9 cellular contexts compared by ENCODE assay signal in genomic region chr13:21668665-21669599, GRCh38. TPM values are rescaled to one million over a fixed set of nuclear protein-coding genes. Genes with fewer than 3 reads are reported as not detected.
A peak's percentile ranks its signal among the peaks of the same experiment; 100 is the strongest.
DNase-seq lines count a peak whose midpoint lies in the region; ATAC-seq, FAIRE-seq and TF ChIP-seq lines count a peak whose summit lies in the region.
"Had no signal": no experiment of that assay in that cellular context is flagged by ENCODE, and none has a peak within 500 bp of the region (broad histone marks: within the 10 kb centered on the region; RNA-seq: fewer than 3 reads in every experiment).

No MANE protein-coding gene starts in this region.

- H3K36me3 Mint-ChIP-seq in CD4-positive, alpha-beta memory T cell: peaks cover 0 to 14% of the 10 kb centered on the region in 2 donors
- no peaks in the 10 kb centered on the region for H3K36me3 Mint-ChIP-seq in activated T-cell treated with anti-CD3 and anti-CD28 coated beads, Interleukin-2, amount 50 U/mL, for 4 hours (ENCODE audit: insufficient read depth)

- peak overlapping the region; percentile 71; the same call in 1 of the 2 replicates for H3K9ac ChIP-seq in HUES64 (ENCODE audit: low read depth, low read length)

- intact Hi-C loops in CD4-positive, alpha-beta memory T cell (cut with micrococcal nuclease): no loop called here
- intact Hi-C loops in pancreas (cut with DNase I): no loop called here

- 2% methylated on average over 47 of the region's 49 CpGs for WGBS in HUES64
- WGBS in pancreas, 2 donors: 12 to 13% methylated on average over 42 to 48 of the region's 49 CpGs

- peak overlapping the region; percentile 10 for H3K27ac ChIP-seq in CD4-positive, alpha-beta memory T cell (ENCODE audit: low read depth, low read length)
- H3K27ac ChIP-seq in HUES64 (ENCODE audit: low read depth, low read length): no peak overlapping the region
- no peak overlapping the region for H3K27ac ChIP-seq in pancreas
- H3K27ac ChIP-seq: neutrophil had no signal

- POLR2A ChIA-PET in CD4-positive, alpha-beta memory T cell (lab: Charles Lee; ENCODE audit: partially characterized antibody): interaction anchor here (1.6 to 6.9 kb wide), 5 partner anchors 31 to 610 kb away, joined by 5 to 77 read pairs (median 15); partner anchors contain the start of gene MICU2

- peak overlapping the region; percentile 78 to 86 for H3K4me3 ChIP-seq in CD4-positive, alpha-beta memory T cell (ENCODE audit: low read length in 2 of 2)
- H3K4me3 ChIP-seq in HUES64 (ENCODE audit: low read length) (peak overlapping the region; percentile 59), fibroblast of the aortic adventitia (ENCODE audit: low read depth, low read length) (peak overlapping the region; percentile 67), pancreas (peak overlapping the region; percentile 43 to 65 (median 52))

- CTCF ChIA-PET in CD4-positive, alpha-beta memory T cell (lab: Charles Lee; ENCODE audit: partially characterized antibody): interaction anchor here (0.9 to 8.2 kb wide), 7 partner anchors 9 to 610 kb away, joined by 3 to 86 read pairs (median 4); partner anchors contain the start of gene MICU2

- DNase-seq in CD4-positive, alpha-beta memory T cell: peak; percentile 46 to 70 (median 54)
- peak; percentile 13 for DNase-seq in activated T-cell treated with anti-CD3 and anti-CD28 coated beads, Interleukin-2, amount 50 U/mL, for 4 hours
- DNase-seq in fibroblast of the aortic adventitia (ENCODE audit: low read depth) (peak; percentile 21), pancreas (peak in 2 of 6 donors; percentile 27 to 69), hypothalamus (lab: John Stamatoyannopoulos, UW) (no peak)

- H3K27me3 Mint-ChIP-seq in CD4-positive, alpha-beta memory T cell: peaks cover 4 to 11% of the 10 kb centered on the region in 2 donors
- H3K27me3 Mint-ChIP-seq in activated T-cell treated with anti-CD3 and anti-CD28 coated beads, Interleukin-2, amount 50 U/mL, for 4 hours (ENCODE audit: low read depth): peaks cover 22% of the 10 kb centered on the region

- peaks cover 0 to 2% (median 0%) of the 10 kb centered on the region in 8 donors for H3K9me3 Mint-ChIP-seq in CD4-positive, alpha-beta memory T cell
- H3K9me3 Mint-ChIP-seq in activated T-cell treated with anti-CD3 and anti-CD28 coated beads, Interleukin-2, amount 50 U/mL, for 4 hours: no peaks in the 10 kb centered on the region

- peaks cover 7% of the 10 kb centered on the region for H3K27me3 ChIP-seq in CD4-positive, alpha-beta memory T cell (ENCODE audit: insufficient read depth, low read length)
- H3K27me3 ChIP-seq in HUES64 (ENCODE audit: insufficient read depth, low read length) (peaks cover 79% of the 10 kb centered on the region), pancreas (peaks cover 0 to 3% (median 0%) of the 10 kb centered on the region in 4 donors)

- no peaks in the 10 kb centered on the region for H3K9me3 ChIP-seq in CD4-positive, alpha-beta memory T cell (ENCODE audit: control insufficient read depth in 1 of 2, low read length in 2 of 2)
- H3K9me3 ChIP-seq in HUES64 (ENCODE audit: insufficient read depth, low read depth, low read length) (no peaks in the 10 kb centered on the region), pancreas (no peaks in the 10 kb centered on the region)
- H3K9me3 ChIP-seq: neutrophil had no signal

- peak overlapping the region in 6 of 7 donors; percentile 67 to 93 (median 76) for H3K27ac Mint-ChIP-seq in CD4-positive, alpha-beta memory T cell

- H3K4me1 ChIP-seq in CD4-positive, alpha-beta memory T cell (ENCODE audit: insufficient read depth, low read length): peaks cover 35% of the 10 kb centered on the region
- peaks cover 30% of the 10 kb centered on the region for H3K4me1 ChIP-seq in HUES64 (ENCODE audit: insufficient read depth, low read length)
- H3K4me1 ChIP-seq in pancreas: peaks cover 0 to 18% (median 15%) of the 10 kb centered on the region in 3 donors

- ATAC-seq in activated T-cell treated with anti-CD3 and anti-CD28 coated beads, Interleukin-2, amount 50 U/mL, for 4 hours: peak; percentile 10 to 19
- no peak for ATAC-seq in pancreas
- no peak for ATAC-seq in HG03354 (IDR thresholded peaks at IDR 0.05; ENCODE audit: poor library complexity, severe bottlenecking, unreplicated experiment)
- no peak for ATAC-seq in GM18868 (IDR thresholded peaks at IDR 0.05; ENCODE audit: unreplicated experiment)

- no peaks in the 10 kb centered on the region for H3K36me3 ChIP-seq in CD4-positive, alpha-beta memory T cell (ENCODE audit: insufficient read depth, low read length)
- H3K36me3 ChIP-seq in HUES64 (ENCODE audit: insufficient read depth, low read length) (no peaks in the 10 kb centered on the region), pancreas (no peaks in the 10 kb centered on the region)
- H3K36me3 ChIP-seq: neutrophil had no signal

- TF ChIP-seq CTCF in fibroblast of the aortic adventitia (IDR thresholded peaks at IDR 0.05; ENCODE audit: insufficient read depth, low read length): no peak
- TF ChIP-seq CTCF in pancreas (IDR thresholded peaks at IDR 0.05): no peak

- H3K4me3 Mint-ChIP-seq in CD4-positive, alpha-beta memory T cell: peak overlapping the region; percentile 89 to 94 (median 91)
- H3K4me3 Mint-ChIP-seq in activated T-cell treated with anti-CD3 and anti-CD28 coated beads, Interleukin-2, amount 50 U/mL, for 4 hours: peak overlapping the region; percentile 86

- H3K4me1 Mint-ChIP-seq in CD4-positive, alpha-beta memory T cell: peaks cover 25 to 48% (median 35%) of the 10 kb centered on the region in 4 donors
- peaks cover 38% of the 10 kb centered on the region for H3K4me1 Mint-ChIP-seq in activated T-cell treated with anti-CD3 and anti-CD28 coated beads, Interleukin-2, amount 50 U/mL, for 4 hours (ENCODE audit: low read depth)

- no peak for FAIRE-seq in pancreas (lab: Jason Lieb, UNC)

RNA-seq across cellular contexts. Expression of gene FGF9, which starts 1.9 kb away (rescaled TPM):
- 1 to 10 TPM; 6.5 to 7.3 TPM for total RNA-seq in CD4-positive, alpha-beta memory T cell
- 1 to 10 TPM; 2.1 to 2.5 TPM for polyA plus RNA-seq in CD4-positive, alpha-beta memory T cell
- 0.55 TPM for polyA plus RNA-seq in HUES64 (2013, experiment 1 of 2)
- 0.51 TPM for polyA plus RNA-seq in HUES64 (2013, experiment 2 of 2)
- 1 to 10 TPM in 1 of 3 donors, under 1 TPM in 2; 0.54 to 3.0 (median 0.63) TPM for total RNA-seq in activated T-cell treated with anti-CD3 and anti-CD28 coated beads, Interleukin-2, amount 50 U/mL, for 4 hours
- total RNA-seq in fibroblast of the aortic adventitia (ENCODE audit: low replicate concordance) (0.18 and 2.5 TPM in 2 replicates), pancreas (under 1 TPM; 0.16 to 0.84 (median 0.39) TPM)
- polyA plus RNA-seq in pancreas: under 1 TPM; 0.30 to 0.92 TPM

Comparison
In these comparisons a context has a peak if more than half of its experiments do, and no peak if none do; other contexts are left out.
1. DNase-seq: peak in CD4-positive, alpha-beta memory T cell (5 of 5), activated T-cell treated with anti-CD3 and anti-CD28 coated beads, Interleukin-2, amount 50 U/mL, for 4 hours (single experiment) and fibroblast of the aortic adventitia (single experiment); none in hypothalamus (0 of 51).
2. ATAC-seq: peak in activated T-cell treated with anti-CD3 and anti-CD28 coated beads, Interleukin-2, amount 50 U/mL, for 4 hours (2 of 2); none in pancreas (0 of 4), HG03354 (single experiment) and GM18868 (single experiment).
3. Peak in every context shown above with its lines, with median percentiles within 50 percentile points of each other: H3K4me3 ChIP-seq.